Comparison of ENCODE assay signal across 35 cellular contexts in genomic region chr16:52925143-52925542, GRCh38.
"Had no signal": no experiment of that assay in that cellular context is flagged by ENCODE, and none has a peak within 500 bp of the region (broad histone marks: within the 10 kb centered on the region; RNA-seq: fewer than 3 reads in every experiment).

No MANE protein-coding gene starts in this region.

- H3K9ac ChIP-seq: KMS-11, SK-N-SH had no signal

- DNase-seq: activated CD4-positive, alpha-beta memory T cell treated with anti-CD3 and anti-CD28 coated beads, Interleukin-2, amount 10 ng/mL, durations not matched to agents 7 days and 5 days; activated CD4-positive, alpha-beta T cell treated with anti-CD3 and anti-CD28 coated beads for 48 hours; activated gamma-delta T cell treated with Interleukin-2 at 50 U/mL for 16 hours; activated naive CD4-positive, alpha-beta T cell treated with anti-CD3 and anti-CD28 coated beads, Interleukin-2, amount 50 U/mL, for 16 hours; activated naive CD8-positive, alpha-beta T cell treated with anti-CD3 and anti-CD28 coated beads, Interleukin-2, amount 10 ng/mL, durations not matched to agents 7 days and 5 days; activated T-cell treated with anti-CD3 and anti-CD28 coated beads, Interleukin-2, amount 50 U/mL, for 24 hours; adrenal gland; anterior cingulate cortex; caudate nucleus; MM.1S; NCI-H1048; NCI-H1105 treated with DMSO at 0.1 percent for 48 hours; NCI-H1436; NCI-H1694; NCI-H2029; NCI-H2107; NCI-H2171; NCI-H510A; NCI-H526; NCI-H748 treated with DMSO at 0.1 percent for 48 hours; NK-92 treated with Interleukin-12 subunit alpha and Interleukin-12 subunit beta, amount 100 ng/mL, for 24 hours; PC-3; Peyer's patch; RPMI8226; SHP77 treated with DMSO at 0.1 percent for 48 hours; SK-N-SH had no signal

- H3K4me1 ChIP-seq: adrenal gland, Peyer's patch, SJSA1 had no signal

- H3K27ac Mint-ChIP-seq: activated CD4-positive, alpha-beta memory T cell treated with anti-CD3 and anti-CD28 coated beads, Interleukin-2, amount 10 ng/mL, durations not matched to agents 7 days and 5 days; activated naive CD8-positive, alpha-beta T cell treated with anti-CD3 and anti-CD28 coated beads, Interleukin-2, amount 10 ng/mL, durations not matched to agents 7 days and 5 days; activated T-cell treated with anti-CD3 and anti-CD28 coated beads, Interleukin-2, amount 50 U/mL, for 24 hours; brain; T-helper 1 cell treated with Interleukin-12 subunit alpha and Interleukin-12 subunit beta and Interleukin-4 antibody, amounts not matched to agents 30 μg/mL and 1 μg/mL, for 36 hours; T-helper 2 cell treated with Interferon-gamma antibody and Interleukin-4, amounts not matched to agents 5 μg/mL and 100 μg/mL, for 36 hours; WTC11 had no signal

- H3K4me3 Mint-ChIP-seq: activated CD4-positive, alpha-beta memory T cell treated with anti-CD3 and anti-CD28 coated beads, Interleukin-2, amount 10 ng/mL, durations not matched to agents 7 days and 5 days; activated naive CD8-positive, alpha-beta T cell treated with anti-CD3 and anti-CD28 coated beads, Interleukin-2, amount 10 ng/mL, durations not matched to agents 7 days and 5 days; activated T-cell treated with anti-CD3 and anti-CD28 coated beads, Interleukin-2, amount 50 U/mL, for 24 hours; brain; T-helper 1 cell treated with Interleukin-12 subunit alpha and Interleukin-12 subunit beta and Interleukin-4 antibody, amounts not matched to agents 30 μg/mL and 1 μg/mL, for 36 hours; T-helper 2 cell treated with Interferon-gamma antibody and Interleukin-4, amounts not matched to agents 5 μg/mL and 100 μg/mL, for 36 hours; WTC11 had no signal

- ATAC-seq: activated CD4-positive, CD25-positive, alpha-beta regulatory T cell treated with anti-CD3 and anti-CD28 coated beads, Interleukin-2, amount 50 U/mL, for 24 hours; PC-3; WTC11 had no signal

- H3K4me3 ChIP-seq: adrenal gland, Peyer's patch, SJSA1 had no signal

- H3K36me3 Mint-ChIP-seq: activated naive CD8-positive, alpha-beta T cell treated with anti-CD3 and anti-CD28 coated beads, Interleukin-2, amount 10 ng/mL, durations not matched to agents 7 days and 5 days; brain; WTC11 had no signal

- H3K27ac ChIP-seq: adrenal gland, KMS-11, Peyer's patch, SJSA1 had no signal

- H3K27me3 Mint-ChIP-seq: activated CD4-positive, alpha-beta memory T cell treated with anti-CD3 and anti-CD28 coated beads, Interleukin-2, amount 10 ng/mL, durations not matched to agents 7 days and 5 days; brain had no signal

- H3K27me3 ChIP-seq: adrenal gland, Peyer's patch, SJSA1 had no signal

- H3K9me3 Mint-ChIP-seq: activated CD4-positive, alpha-beta memory T cell treated with anti-CD3 and anti-CD28 coated beads, Interleukin-2, amount 10 ng/mL, durations not matched to agents 7 days and 5 days; activated naive CD8-positive, alpha-beta T cell treated with anti-CD3 and anti-CD28 coated beads, Interleukin-2, amount 10 ng/mL, durations not matched to agents 7 days and 5 days; T-helper 1 cell treated with Interleukin-12 subunit alpha and Interleukin-12 subunit beta and Interleukin-4 antibody, amounts not matched to agents 30 μg/mL and 1 μg/mL, for 36 hours; T-helper 2 cell treated with Interferon-gamma antibody and Interleukin-4, amounts not matched to agents 5 μg/mL and 100 μg/mL, for 36 hours had no signal

- FAIRE-seq: bronchial epithelial cell, TTC549 had no signal

- H3K9me3 ChIP-seq: adrenal gland, Peyer's patch, SJSA1, SK-N-SH had no signal

- H3K36me3 ChIP-seq: adrenal gland, Peyer's patch, SJSA1 had no signal

- H3K4me2 ChIP-seq: KMS-11, SK-N-SH had no signal

- H3K4me1 Mint-ChIP-seq: activated CD4-positive, alpha-beta memory T cell treated with anti-CD3 and anti-CD28 coated beads, Interleukin-2, amount 10 ng/mL, durations not matched to agents 7 days and 5 days; activated naive CD8-positive, alpha-beta T cell treated with anti-CD3 and anti-CD28 coated beads, Interleukin-2, amount 10 ng/mL, durations not matched to agents 7 days and 5 days; brain; WTC11 had no signal
